In genomic region chr3:186567072-186567921, GRCh38 we compare ENCODE assay signal across 8 cellular contexts. TPM values are rescaled to one million over a fixed set of nuclear protein-coding genes. Genes with fewer than 3 reads are reported as not detected.
A peak's percentile ranks its signal among the peaks of the same experiment; 100 is the strongest.
DNase-seq lines count a peak whose midpoint lies in the region; ATAC-seq and TF ChIP-seq lines count a peak whose summit lies in the region.

Gene TBCCD1, minus strand, starts transcription at chr3:186567339. Its CDS starts 3,010 bp downstream, at chr3:186564329.

- no peak for TF ChIP-seq EP300 in gastroesophageal sphincter (IDR thresholded peaks at IDR 0.05)

- peak within 1 kb of the TSS; percentile 83 for H3K27ac Mint-ChIP-seq in activated naive CD4-positive, alpha-beta T cell treated with anti-CD3 and anti-CD28 coated beads, Interleukin-2, amount 10 ng/mL, durations not matched to agents 7 days and 5 days

- no peaks in the 10 kb centered on the region for H3K27me3 ChIP-seq in gastroesophageal sphincter
- no peaks in the 10 kb centered on the region for H3K27me3 ChIP-seq in neutrophil

- TF ChIP-seq CTCF in gastroesophageal sphincter (IDR thresholded peaks at IDR 0.05) (peak in 1 of 4 experiments; percentile 15), neutrophil (IDR thresholded peaks at IDR 0.05) (peak; percentile 47), subcutaneous adipose tissue (IDR thresholded peaks at IDR 0.05; ENCODE audit: low read depth) (no peak)

- H3K4me1 Mint-ChIP-seq in activated naive CD4-positive, alpha-beta T cell treated with anti-CD3 and anti-CD28 coated beads, Interleukin-2, amount 10 ng/mL, durations not matched to agents 7 days and 5 days: peaks cover 65% of the 10 kb centered on the region

- no peaks in the 10 kb centered on the region for H3K9me3 ChIP-seq in SK-N-MC (ENCODE audit: low read depth, low read length)
- H3K9me3 ChIP-seq in gastroesophageal sphincter: no peaks in the 10 kb centered on the region
- no peaks in the 10 kb centered on the region for H3K9me3 ChIP-seq in neutrophil

- H3K27ac ChIP-seq in SK-N-MC (peak within 1 kb of the TSS; percentile 58; the same call in 1 of the 2 replicates), gastroesophageal sphincter (peak within 1 kb of the TSS; percentile 61 to 93 (median 88)), neutrophil (peak within 1 kb of the TSS; percentile 81)

- H3K4me1 ChIP-seq in gastroesophageal sphincter (peaks cover 0 to 80% (median 20%) of the 10 kb centered on the region in 3 donors), neutrophil (ENCODE audit: control insufficient read depth in 1 of 2, insufficient read depth in 1 of 2, low read depth in 1 of 2, low read length in 1 of 2) (peaks cover 36% of the 10 kb centered on the region in 2 experiments)

- 0 to 1% methylated on average over 5 to 7 of the region's 66 CpGs for WGBS in gastroesophageal sphincter (ENCODE audit: low coverage in 1 of 2), 2 donors

- peak; percentile 42 for DNase-seq in GM04503 (ENCODE audit: low read depth)
- DNase-seq in HEK293T (ENCODE audit: extremely low spot score): peak; percentile 82
- peak; percentile 72 for DNase-seq in MV-4-11 (lab: John Stamatoyannopoulos, UW)
- DNase-seq in SK-N-MC (ENCODE audit: low read depth, low spot score): peak; percentile 66
- peak; percentile 92 for DNase-seq in activated naive CD4-positive, alpha-beta T cell treated with anti-CD3 and anti-CD28 coated beads, Interleukin-2, amount 10 ng/mL, durations not matched to agents 7 days and 5 days

- peaks cover 10% of the 10 kb centered on the region for H3K36me3 ChIP-seq in SK-N-MC (ENCODE audit: insufficient read depth, low read length)
- peaks cover 0 to 3% of the 10 kb centered on the region in 2 donors for H3K36me3 ChIP-seq in gastroesophageal sphincter
- no peaks in the 10 kb centered on the region for H3K36me3 ChIP-seq in neutrophil

- POLR2A ChIA-PET in HEK293T (lab: Yijun Ruan, JAX): interaction anchor here (0.7 to 1.2 kb wide), 4 partner anchors 25 to 624 kb away, joined by 3 to 4 read pairs (median 3); partner anchors contain the start of gene EIF4A2

- peak; percentile 96 for TF ChIP-seq POLR2A in gastroesophageal sphincter (IDR thresholded peaks at IDR 0.05)

- CTCF ChIA-PET in HEK293T (lab: Yijun Ruan, JAX): no interaction called here
- CTCF ChIA-PET in activated naive CD4-positive, alpha-beta T cell treated with anti-CD3 and anti-CD28 coated beads, Interleukin-2, amount 10 ng/mL, durations not matched to agents 7 days and 5 days (lab: Charles Lee): interaction anchor here (0.9 to 1.4 kb wide), 5 partner anchors 9 to 624 kb away, joined by 3 to 5 read pairs (median 3); no protein-coding TSS in a partner anchor

- ATAC-seq in gastroesophageal sphincter: peak; percentile 75

- H3K4me3 Mint-ChIP-seq in activated naive CD4-positive, alpha-beta T cell treated with anti-CD3 and anti-CD28 coated beads, Interleukin-2, amount 10 ng/mL, durations not matched to agents 7 days and 5 days: peak within 1 kb of the TSS; percentile 84

- no peaks in the 10 kb centered on the region for H3K9me3 Mint-ChIP-seq in activated naive CD4-positive, alpha-beta T cell treated with anti-CD3 and anti-CD28 coated beads, Interleukin-2, amount 10 ng/mL, durations not matched to agents 7 days and 5 days

- H3K27me3 Mint-ChIP-seq in activated naive CD4-positive, alpha-beta T cell treated with anti-CD3 and anti-CD28 coated beads, Interleukin-2, amount 10 ng/mL, durations not matched to agents 7 days and 5 days: no peaks in the 10 kb centered on the region

- H3K4me3 ChIP-seq in SK-N-MC (peak within 1 kb of the TSS; percentile 88), gastroesophageal sphincter (peak within 1 kb of the TSS; percentile 78), neutrophil (ENCODE audit: low read depth in 1 of 2, low read length in 1 of 2) (peak within 1 kb of the TSS; percentile 87 to 91)

- H3K36me3 Mint-ChIP-seq in activated naive CD4-positive, alpha-beta T cell treated with anti-CD3 and anti-CD28 coated beads, Interleukin-2, amount 10 ng/mL, durations not matched to agents 7 days and 5 days: peaks cover 25% of the 10 kb centered on the region

- H3K9ac ChIP-seq in SK-N-MC (ENCODE audit: insufficient read length): peak within 1 kb of the TSS; percentile 92

TF ChIP-seq in HEK293T, 16 proteins besides CTCF, POLR2A, EP300 and RAD21:
- no peak for TF ChIP-seq L3MBTL2 (conservative IDR thresholded peaks at IDR 0.05)
- no peak for TF ChIP-seq ARNT (IDR thresholded peaks at IDR 0.05)
- TF ChIP-seq NFRKB (IDR thresholded peaks at IDR 0.05): no peak
- no peak for TF ChIP-seq PKNOX1 (IDR thresholded peaks at IDR 0.05)
- TF ChIP-seq SP1 (IDR thresholded peaks at IDR 0.05): no peak
- TF ChIP-seq FOXK2 (IDR thresholded peaks at IDR 0.05): no peak
- no peak for TF ChIP-seq SUZ12 (IDR thresholded peaks at IDR 0.05)
- no peak for TF ChIP-seq HDGF (IDR thresholded peaks at IDR 0.05; ENCODE audit: borderline replicate concordance)
- no peak for TF ChIP-seq CTBP1 (IDR thresholded peaks at IDR 0.05; ENCODE audit: borderline replicate concordance)
- TF ChIP-seq LEF1 (IDR thresholded peaks at IDR 0.05; ENCODE audit: borderline replicate concordance): no peak
- no peak for TF ChIP-seq ZNF384 (IDR thresholded peaks at IDR 0.05)
- TF ChIP-seq ELF4 (IDR thresholded peaks at IDR 0.05): no peak
- no peak for TF ChIP-seq FOXM1 (IDR thresholded peaks at IDR 0.05; ENCODE audit: borderline replicate concordance)
- no peak for TF ChIP-seq BHLHE40 (IDR thresholded peaks at IDR 0.05; ENCODE audit: borderline replicate concordance)
- no peak for TF ChIP-seq FOXA1 (IDR thresholded peaks at IDR 0.05)
- no peak for TF ChIP-seq TARDBP (IDR thresholded peaks at IDR 0.05)

RNA-seq across cellular contexts. Expression of gene TBCCD1, which starts in this region (rescaled TPM):
- total RNA-seq in gastroesophageal sphincter: 10 to 100 TPM in 3 of 4 donors, 1 to 10 TPM in 1; 8.8 to 14.2 (median 12.0) TPM
- total RNA-seq in subcutaneous adipose tissue: 10 to 100 TPM; 10.1 to 14.3 (median 12.3) TPM

Comparison
In these comparisons a context has a peak if more than half of its experiments do, and no peak if none do; other contexts are left out.
1. Peak in every context shown above with its lines: DNase-seq, ATAC-seq, H3K4me3 ChIP-seq and H3K27ac ChIP-seq.
2. DNase-seq: peak in every context shown above with its lines; median percentile 92 in activated naive CD4-positive, alpha-beta T cell treated with anti-CD3 and anti-CD28 coated beads, Interleukin-2, amount 10 ng/mL, durations not matched to agents 7 days and 5 days; 82 in HEK293T; 72 in MV-4-11; 66 in SK-N-MC; 42 in GM04503.